9 cellular contexts compared by ENCODE assay signal in genomic region chr2:222613715-222614331, GRCh38. TPM values are rescaled to one million over a fixed set of nuclear protein-coding genes. Genes with fewer than 3 reads are reported as not detected.
DNase-seq lines count a peak whose midpoint lies in the region; ATAC-seq and TF ChIP-seq lines count a peak whose summit lies in the region.
"Had no signal": no experiment of that assay in that cellular context is flagged by ENCODE, and none has a peak within 500 bp of the region (broad histone marks: within the 10 kb centered on the region; RNA-seq: fewer than 3 reads in every experiment).

No MANE protein-coding gene starts in this region.

- H3K9me3 ChIP-seq in CD4-positive, alpha-beta memory T cell (ENCODE audit: control insufficient read depth in 1 of 2, low read length in 2 of 2), result no peaks in the 10 kb centered on the region

- peak in 4 of 5 donors; percentile 2 to 23 (median 16) for DNase-seq in CD4-positive, alpha-beta memory T cell
- peak; percentile 48 to 69 for DNase-seq in NCI-H2081 (lab: John Stamatoyannopoulos, UW)
- no peak for DNase-seq in left ventricle myocardium superior
- peak; percentile 33 for DNase-seq in smooth muscle cell of the brain vasculature (ENCODE audit: low read depth, low spot score)
- no peak for DNase-seq in NK-92 treated with Interleukin-12 subunit alpha and Interleukin-12 subunit beta, amount 100 ng/mL, for 24 hours (lab: John Stamatoyannopoulos, UW)

- ATAC-seq in GM18868 (IDR thresholded peaks at IDR 0.05; ENCODE audit: unreplicated experiment) (peak; percentile 96), HG03025 (IDR thresholded peaks at IDR 0.05; ENCODE audit: low FRiP score, unreplicated experiment) (peak; percentile 59), left ventricle myocardium superior (peak; percentile 63)

- H3K4me3 ChIP-seq in CD4-positive, alpha-beta memory T cell (ENCODE audit: low read length in 2 of 2), result no peak overlapping the region
- no peak overlapping the region for H3K4me3 ChIP-seq in WI38 (ENCODE audit: low read depth, low read length)

- H3K27ac ChIP-seq in CD4-positive, alpha-beta memory T cell (ENCODE audit: low read depth, low read length), result no peak overlapping the region

- no peaks in the 10 kb centered on the region for H3K4me1 Mint-ChIP-seq in CD4-positive, alpha-beta memory T cell

- H3K36me3 Mint-ChIP-seq in CD4-positive, alpha-beta memory T cell, result peaks cover 32 to 50% of the 10 kb centered on the region in 2 donors

- CTCF ChIA-PET in CD4-positive, alpha-beta memory T cell (lab: Charles Lee; ENCODE audit: partially characterized antibody), result interaction anchor here (0.6 to 3.3 kb wide), 7 partner anchors 9 to 556 kb away, joined by 3 to 12 read pairs (median 4); no protein-coding TSS in a partner anchor

- H3K27ac Mint-ChIP-seq in CD4-positive, alpha-beta memory T cell, result peak overlapping the region in 1 of 7 donors; percentile 36

- POLR2A ChIA-PET in CD4-positive, alpha-beta memory T cell (lab: Charles Lee; ENCODE audit: partially characterized antibody), result interaction anchor here (0.9 kb wide), 1 partner anchor 296 kb away, joined by 3 read pairs; no protein-coding TSS in a partner anchor

- peaks cover 10% of the 10 kb centered on the region for H3K36me3 ChIP-seq in CD4-positive, alpha-beta memory T cell (ENCODE audit: insufficient read depth, low read length)

- no peaks in the 10 kb centered on the region for H3K9me3 Mint-ChIP-seq in CD4-positive, alpha-beta memory T cell

- no peaks in the 10 kb centered on the region for H3K27me3 ChIP-seq in CD4-positive, alpha-beta memory T cell (ENCODE audit: insufficient read depth, low read length)

- no peaks in the 10 kb centered on the region for H3K27me3 Mint-ChIP-seq in CD4-positive, alpha-beta memory T cell

- no peaks in the 10 kb centered on the region for H3K4me1 ChIP-seq in CD4-positive, alpha-beta memory T cell (ENCODE audit: insufficient read depth, low read length)

- peak; percentile 76 for TF ChIP-seq CTCF in WI38 (IDR thresholded peaks at IDR 0.05; ENCODE audit: low read depth, low read length)

- intact Hi-C loops in CD4-positive, alpha-beta memory T cell (cut with micrococcal nuclease), result loop anchor here (1.0 kb wide), 1 partner anchor 296 kb away; no protein-coding TSS in a partner anchor
- intact Hi-C loops in left ventricle myocardium superior (cut with micrococcal nuclease), result no loop called here

- H3K4me3 Mint-ChIP-seq in CD4-positive, alpha-beta memory T cell, result no peak overlapping the region

RNA-seq across cellular contexts. Expression of gene FARSB, which starts 42.1 kb away (rescaled TPM):
- total RNA-seq in CD4-positive, alpha-beta memory T cell, result 10 to 100 TPM; 11.2 to 11.8 TPM
- polyA plus RNA-seq in CD4-positive, alpha-beta memory T cell, result 10 to 100 TPM; 26.1 to 36.8 TPM
- total RNA-seq in left ventricle myocardium superior, result 18.5 TPM

RNA-seq across cellular contexts. Expression of gene MOGAT1, which starts 57.6 kb away (rescaled TPM):
- not detected for total RNA-seq in CD4-positive, alpha-beta memory T cell
- polyA plus RNA-seq in CD4-positive, alpha-beta memory T cell, result not detected
- total RNA-seq in left ventricle myocardium superior, result 0.25 TPM
- total RNA-seq: T-helper 1 cell treated with Interleukin-12 subunit alpha and Interleukin-12 subunit beta and Interleukin-4 antibody, amounts not matched to agents 30 ng/mL and 1 ng/mL, for 36 hours had no signal

Comparison
In these comparisons a context has a peak if more than half of its experiments do, and no peak if none do; other contexts are left out.
1. DNase-seq: peak in CD4-positive, alpha-beta memory T cell (4 of 5), NCI-H2081 (2 of 2) and smooth muscle cell of the brain vasculature (single experiment); none in left ventricle myocardium superior (single experiment) and NK-92 treated with Interleukin-12 subunit alpha and Interleukin-12 subunit beta, amount 100 ng/mL, for 24 hours (single experiment).
2. Peak in every context shown above with its lines, with median percentiles within 50 percentile points of each other: ATAC-seq.